In the genomic region with DNA sequence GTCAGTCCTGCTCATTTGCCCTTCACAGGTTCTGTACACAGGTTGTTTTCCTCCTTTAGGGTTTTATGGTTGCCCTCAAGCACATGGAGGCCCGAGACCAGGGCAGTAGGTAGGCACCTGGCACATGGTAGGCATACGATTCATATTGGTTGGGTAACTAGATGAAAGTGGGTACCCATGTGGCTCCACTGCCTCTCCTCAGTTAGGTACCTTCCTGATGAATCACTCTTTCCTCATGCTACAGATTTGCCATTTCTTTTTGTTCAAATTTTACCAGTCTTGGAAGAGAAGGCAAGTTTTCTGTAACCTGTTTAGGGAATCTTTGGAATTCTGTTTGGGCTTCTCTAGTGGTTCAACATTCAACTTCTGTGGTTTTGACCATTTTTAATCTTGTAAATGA, we compare ENCODE assay signal across 17 cellular contexts.
"Had no signal": no experiment of that assay in that cellular context is flagged by ENCODE, and none has a peak within 500 bp of the region (broad histone marks: within the 10 kb centered on the region; RNA-seq: fewer than 3 reads in every experiment).

No MANE protein-coding gene starts in this region.

- H3K4me1 Mint-ChIP-seq: activated T-helper 17 cell treated with anti-CD3 and anti-CD28 coated beads, Interleukin-2, amount 50 U/mL, for 72 hours; neural crest cell; stimulated activated effector memory CD8-positive, alpha-beta T cell treated with anti-CD3 and anti-CD28 coated beads, Interleukin-12 subunit alpha, Interleukin-12 subunit beta, amount 100 ng/mL, for 72 hours had no signal

- H3K27me3 ChIP-seq: adrenal gland, brain microvascular endothelial cell, esophagus squamous epithelium, ovary, tibial artery, vagina had no signal

- H3K36me3 ChIP-seq: adrenal gland, brain microvascular endothelial cell, esophagus squamous epithelium, ovary, tibial artery, vagina had no signal

- H3K4me3 Mint-ChIP-seq: activated naive CD4-positive, alpha-beta T cell treated with anti-CD3 and anti-CD28 coated beads for 36 hours; activated T-helper 17 cell treated with anti-CD3 and anti-CD28 coated beads, Interleukin-2, amount 50 U/mL, for 72 hours; endodermal cell; neural crest cell; stimulated activated effector memory CD8-positive, alpha-beta T cell treated with anti-CD3 and anti-CD28 coated beads, Interleukin-12 subunit alpha, Interleukin-12 subunit beta, amount 100 ng/mL, for 72 hours had no signal

- ATAC-seq: activated T-helper 17 cell treated with anti-CD3 and anti-CD28 coated beads, Interleukin-2, amount 50 U/mL, for 72 hours; left ventricle myocardium superior; stimulated activated effector memory CD8-positive, alpha-beta T cell treated with anti-CD3 and anti-CD28 coated beads, Interleukin-12 subunit alpha, Interleukin-12 subunit beta, amount 100 ng/mL, for 72 hours had no signal

- H3K9me3 Mint-ChIP-seq: activated T-helper 17 cell treated with anti-CD3 and anti-CD28 coated beads, Interleukin-2, amount 50 U/mL, for 72 hours; neural crest cell; stimulated activated effector memory CD8-positive, alpha-beta T cell treated with anti-CD3 and anti-CD28 coated beads, Interleukin-12 subunit alpha, Interleukin-12 subunit beta, amount 100 ng/mL, for 72 hours had no signal

- H3K27me3 Mint-ChIP-seq: activated T-helper 17 cell treated with anti-CD3 and anti-CD28 coated beads, Interleukin-2, amount 50 U/mL, for 72 hours had no signal

- DNase-seq: activated CD4-positive, alpha-beta T cell treated with anti-CD3 and anti-CD28 coated beads, Interleukin-2, amount 50 U/mL, for 1 hour; activated naive CD4-positive, alpha-beta T cell treated with anti-CD3 and anti-CD28 coated beads for 36 hours; activated T-cell treated with anti-CD3 and anti-CD28 coated beads for 4 hours; adrenal gland; brain microvascular endothelial cell; endodermal cell; esophagus squamous epithelium; foreskin melanocyte; islet precursor cell; left ventricle myocardium superior; ovary; tibial artery had no signal

- H3K27ac ChIP-seq: adrenal gland, brain microvascular endothelial cell, esophagus squamous epithelium, ovary, skin epidermis, tibial artery, vagina had no signal

- H3K4me1 ChIP-seq: adrenal gland, tibial artery, vagina had no signal

- H3K9me3 ChIP-seq: adrenal gland, esophagus squamous epithelium, ovary, tibial artery, vagina had no signal

- H3K36me3 Mint-ChIP-seq: stimulated activated effector memory CD8-positive, alpha-beta T cell treated with anti-CD3 and anti-CD28 coated beads, Interleukin-12 subunit alpha, Interleukin-12 subunit beta, amount 100 ng/mL, for 72 hours had no signal

- H3K4me3 ChIP-seq: adrenal gland, esophagus squamous epithelium, ovary, skin epidermis, tibial artery, vagina had no signal

- H3K27ac Mint-ChIP-seq: activated naive CD4-positive, alpha-beta T cell treated with anti-CD3 and anti-CD28 coated beads for 36 hours; activated T-helper 17 cell treated with anti-CD3 and anti-CD28 coated beads, Interleukin-2, amount 50 U/mL, for 72 hours; endodermal cell; stimulated activated effector memory CD8-positive, alpha-beta T cell treated with anti-CD3 and anti-CD28 coated beads, Interleukin-12 subunit alpha, Interleukin-12 subunit beta, amount 100 ng/mL, for 72 hours had no signal
